8 cellular contexts compared by ENCODE assay signal in genomic region chr12:45762185-45763110, GRCh38. TPM values are rescaled to one million over a fixed set of nuclear protein-coding genes. Genes with fewer than 3 reads are reported as not detected.
DNase-seq lines count a peak whose midpoint lies in the region; ATAC-seq, FAIRE-seq and TF ChIP-seq lines count a peak whose summit lies in the region.

No MANE protein-coding gene starts in this region.

- TF ChIP-seq CTCF in cardiac fibroblast (IDR thresholded peaks at IDR 0.05; ENCODE audit: low read depth, low read length) (peak; percentile 76), liver (IDR thresholded peaks at IDR 0.05; ENCODE audit: low read depth, low read length, missing input control) (peak; percentile 60), lower leg skin (IDR thresholded peaks at IDR 0.05) (no peak)

- peak overlapping the region in 1 of 4 donors; percentile 12 for H3K4me3 Mint-ChIP-seq in CD4-positive, CD25-positive, alpha-beta regulatory T cell

- H3K9ac ChIP-seq in liver (ENCODE audit: low read depth in 1 of 2, low read length in 2 of 2): no peak overlapping the region

- TF ChIP-seq POLR2A in GM18505 (IDR thresholded peaks at IDR 0.05; ENCODE audit: borderline replicate concordance, extremely low read depth, insufficient read depth, insufficient read length) (no peak), lower leg skin (IDR thresholded peaks at IDR 0.05) (no peak)

- H3K9me3 Mint-ChIP-seq in CD4-positive, CD25-positive, alpha-beta regulatory T cell: no peaks in the 10 kb centered on the region

- peak; percentile 56 for FAIRE-seq in GM19239 (lab: Jason Lieb, UNC)

- peak in 1 of 2 donors; percentile 48 for ATAC-seq in CD4-positive, CD25-positive, alpha-beta regulatory T cell (ENCODE audit: low read depth in 2 of 2)
- ATAC-seq in GM18505 (IDR thresholded peaks at IDR 0.05; ENCODE audit: unreplicated experiment) (no peak), HG03039 (IDR thresholded peaks at IDR 0.05; ENCODE audit: unreplicated experiment) (no peak)

- peak overlapping the region in 1 of 3 donors; percentile 39 for H3K27ac Mint-ChIP-seq in CD4-positive, CD25-positive, alpha-beta regulatory T cell

- peak in 2 of 3 donors; percentile 29 to 50 for DNase-seq in CD4-positive, CD25-positive, alpha-beta regulatory T cell
- DNase-seq in GM19239 (ENCODE audit: insufficient read length, low spot score) (no peak), NCI-H2196 (lab: John Stamatoyannopoulos, UW; ENCODE audit: unreplicated experiment) (peak; percentile 29), cardiac fibroblast (ENCODE audit: low read depth in 2 of 2) (peak; percentile 75 to 78), lower leg skin (ENCODE audit: low spot score in 2 of 2) (no peak)

- no peaks in the 10 kb centered on the region for H3K9me3 ChIP-seq in CD4-positive, CD25-positive, alpha-beta regulatory T cell (ENCODE audit: control insufficient read depth in 2 of 2, low read length in 2 of 2)
- no peaks in the 10 kb centered on the region for H3K9me3 ChIP-seq in liver (ENCODE audit: control insufficient read depth in 4 of 4, low read length in 3 of 4)

- H3K4me1 ChIP-seq in CD4-positive, CD25-positive, alpha-beta regulatory T cell (ENCODE audit: control insufficient read depth, insufficient read depth, low read length, poor library complexity, severe bottlenecking): peaks cover 6% of the 10 kb centered on the region
- peaks cover 0 to 3% (median 0%) of the 10 kb centered on the region in 4 donors for H3K4me1 ChIP-seq in liver (ENCODE audit: control insufficient read depth in 4 of 4, insufficient read depth in 4 of 4, low read length in 3 of 4)

- H3K36me3 Mint-ChIP-seq in CD4-positive, CD25-positive, alpha-beta regulatory T cell: peaks cover 2% of the 10 kb centered on the region

- no peaks in the 10 kb centered on the region for H3K27me3 Mint-ChIP-seq in CD4-positive, CD25-positive, alpha-beta regulatory T cell

- peaks cover 48 to 76% (median 60%) of the 10 kb centered on the region in 4 donors for H3K4me1 Mint-ChIP-seq in CD4-positive, CD25-positive, alpha-beta regulatory T cell

- no peak overlapping the region for H3K27ac ChIP-seq in CD4-positive, CD25-positive, alpha-beta regulatory T cell (ENCODE audit: insufficient read depth, low read length, poor library complexity, severe bottlenecking)
- H3K27ac ChIP-seq in liver (ENCODE audit: low read depth in 1 of 2, low read length in 2 of 2): no peak overlapping the region

- no peaks in the 10 kb centered on the region for H3K36me3 ChIP-seq in CD4-positive, CD25-positive, alpha-beta regulatory T cell (ENCODE audit: control insufficient read depth, insufficient read depth, low read length)
- H3K36me3 ChIP-seq in liver (ENCODE audit: control insufficient read depth in 4 of 4, insufficient read depth in 3 of 4, low read depth in 1 of 4, low read length in 3 of 4): no peaks in the 10 kb centered on the region

- H3K27me3 ChIP-seq in CD4-positive, CD25-positive, alpha-beta regulatory T cell (ENCODE audit: control insufficient read depth, insufficient read depth, low read length): no peaks in the 10 kb centered on the region
- H3K27me3 ChIP-seq in liver (ENCODE audit: control insufficient read depth in 4 of 4, insufficient read depth in 4 of 4, low read length in 3 of 4): no peaks in the 10 kb centered on the region

- intact Hi-C loops in lower leg skin (cut with DNase I; ENCODE audit: low total_unique reads): no loop called here

- H3K4me3 ChIP-seq in CD4-positive, CD25-positive, alpha-beta regulatory T cell (ENCODE audit: low read depth, low read length): no peak overlapping the region
- H3K4me3 ChIP-seq in cardiac fibroblast (replicated peaks in 1 of 2; ENCODE audit: low read depth in 2 of 2, low read length in 2 of 2) (no peak overlapping the region), liver (ENCODE audit: low read depth in 1 of 3, low read length in 3 of 3) (no peak overlapping the region), lower leg skin (ENCODE audit: low read depth, poor library complexity, severe bottlenecking) (no peak overlapping the region)

- 57% methylated on average over 3 of the region's 3 CpGs for WGBS in liver
- 47 to 52% methylated on average over 3 of the region's 3 CpGs for WGBS in lower leg skin, 2 donors

- TF ChIP-seq RAD21 in liver (IDR thresholded peaks at IDR 0.05): peak; percentile 71 to 78

TF ChIP-seq in liver, 16 proteins besides CTCF, POLR2A, EP300 and RAD21:
- TF ChIP-seq SP1 (IDR thresholded peaks at IDR 0.05) (no peak), JUND (IDR thresholded peaks at IDR 0.05) (no peak), HNF4G (IDR thresholded peaks at IDR 0.05) (no peak), GABPA (IDR thresholded peaks at IDR 0.05 in 1 of 2, conservative IDR thresholded peaks at IDR 0.05 in 1 of 2) (no peak), ZBTB33 (IDR thresholded peaks at IDR 0.05) (no peak), FOXA1 (IDR thresholded peaks at IDR 0.05) (no peak), FOXA2 (IDR thresholded peaks at IDR 0.05) (no peak), HNF4A (conservative IDR thresholded peaks at IDR 0.05) (no peak), EGR1 (IDR thresholded peaks at IDR 0.05; ENCODE audit: low read depth in 2 of 2) (no peak), ATF3 (IDR thresholded peaks at IDR 0.05) (no peak), RXRA (IDR thresholded peaks at IDR 0.05) (no peak), MAX (IDR thresholded peaks at IDR 0.05) (no peak), TAF1 (conservative IDR thresholded peaks at IDR 0.05) (no peak)

RNA-seq across cellular contexts. Expression of gene ARID2, which starts 32.9 kb away (rescaled TPM):
- 73.4 TPM for total RNA-seq in CD4-positive, CD25-positive, alpha-beta regulatory T cell
- 10 to 100 TPM in 3 of 4 donors, 1 to 10 TPM in 1; 9.2 to 15.1 (median 12.2) TPM for polyA plus RNA-seq in CD4-positive, CD25-positive, alpha-beta regulatory T cell
- total RNA-seq in liver (10 to 100 TPM; 16.7 to 17.8 TPM), lower leg skin (10 to 100 TPM; 25.3 to 40.4 (median 30.6) TPM)
- polyA plus RNA-seq in liver: 1 to 10 TPM; 1.8 to 9.8 TPM

Comparison
In these comparisons a context has a peak if more than half of its experiments do, and no peak if none do; other contexts are left out.
1. DNase-seq: peak in CD4-positive, CD25-positive, alpha-beta regulatory T cell (2 of 3), NCI-H2196 (single experiment) and cardiac fibroblast (2 of 2); none in GM19239 (single experiment) and lower leg skin (0 of 2).
2. CTCF ChIP-seq: peak in cardiac fibroblast (single experiment) and liver (single experiment); none in lower leg skin (0 of 3).